21 cellular contexts compared by ENCODE assay signal in the genomic region with DNA sequence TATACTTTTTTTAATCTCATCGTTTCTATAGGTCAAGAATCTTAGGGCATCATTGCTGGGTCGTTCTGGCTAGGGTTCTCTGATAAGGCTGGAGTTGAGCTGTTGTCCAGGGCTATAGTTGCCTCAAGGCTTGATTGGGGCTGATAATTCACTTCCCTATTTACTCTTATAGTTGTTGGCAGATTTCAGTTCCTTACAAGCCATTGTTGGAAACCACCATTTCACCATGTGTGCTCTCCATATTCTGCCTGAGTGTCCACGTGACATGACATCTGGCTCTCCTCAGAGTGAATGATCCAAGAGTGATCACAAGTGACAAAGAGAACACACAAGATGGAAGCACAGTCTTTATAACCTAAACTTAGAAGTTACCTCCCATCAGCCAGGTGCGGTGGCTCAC.
"Had no signal": no experiment of that assay in that cellular context is flagged by ENCODE, and none has a peak within 500 bp of the region (broad histone marks: within the 10 kb centered on the region; RNA-seq: fewer than 3 reads in every experiment).

No MANE protein-coding gene starts in this region.

- H3K4me3 ChIP-seq: dorsolateral prefrontal cortex, lung, pancreas, smooth muscle cell, suprapubic skin, transverse colon, vagina had no signal

- FAIRE-seq: frontal cortex, kidney, pancreas had no signal

- DNase-seq: dorsolateral prefrontal cortex; effector CD4-positive, alpha-beta T cell; head of caudate nucleus; kidney; pancreas; stimulated activated CD4-positive, alpha-beta T cell treated with anti-CD3 and anti-CD28 coated beads, Interleukin-12 subunit alpha, Interleukin-12 subunit beta, amount 100 ng/mL, for 4 hours; stimulated activated CD4-positive, alpha-beta T cell treated with anti-CD3 and anti-CD28 coated beads, Interleukin-1b, Interleukin-23, amount 100 ng/mL, for 48 hours; stimulated activated CD4-positive, alpha-beta T cell treated with anti-CD3 and anti-CD28 coated beads, Interleukin-4, amount 100 ng/mL, for 1 hour; stimulated activated CD8-positive, alpha-beta memory T cell treated with anti-CD3 and anti-CD28 coated beads, Interleukin-4, amount 100 ng/mL, for 48 hours; stimulated activated naive CD4-positive, alpha-beta T cell; stimulated activated naive CD8-positive, alpha-beta T cell treated with anti-CD3 and anti-CD28 coated beads, Interleukin-15, amount 100 ng/mL, for 72 hours; transverse colon had no signal

- H3K9me3 ChIP-seq: neutrophil, pancreas, suprapubic skin, transverse colon, vagina had no signal

- H3K4me2 ChIP-seq: smooth muscle cell had no signal

- ATAC-seq: left lobe of liver; natural killer cell treated with Interleukin-12 subunit alpha and Interleukin-12 subunit beta and Interleukin-15 and Interleukin-18, amount 100 ng/mL, for 72 hours; pancreas; sciatic nerve; stimulated activated naive CD8-positive, alpha-beta T cell treated with anti-CD3 and anti-CD28 coated beads, Interleukin-15, amount 100 ng/mL, for 72 hours had no signal

- H3K4me1 ChIP-seq: pancreas, suprapubic skin, transverse colon, vagina had no signal

- H3K27me3 ChIP-seq: dorsolateral prefrontal cortex, neutrophil, pancreas, suprapubic skin, transverse colon, vagina had no signal

- H3K36me3 ChIP-seq: neutrophil, pancreas, suprapubic skin, transverse colon, vagina had no signal

- H3K27ac ChIP-seq: dorsolateral prefrontal cortex, neutrophil, pancreas, suprapubic skin, transverse colon, vagina had no signal
